12 cellular contexts compared by ENCODE assay signal in genomic region chr20:54479138-54479906, GRCh38. TPM values are rescaled to one million over a fixed set of nuclear protein-coding genes. Genes with fewer than 3 reads are reported as not detected.
DNase-seq lines count a peak whose midpoint lies in the region; ATAC-seq and TF ChIP-seq lines count a peak whose summit lies in the region.
"Had no signal": no experiment of that assay in that cellular context is flagged by ENCODE, and none has a peak within 500 bp of the region (broad histone marks: within the 10 kb centered on the region; RNA-seq: fewer than 3 reads in every experiment).

No MANE protein-coding gene starts in this region.

- H3F3A ChIP-seq in GM23338 (replicated peaks; ENCODE audit: low read depth), result peaks cover 6% of the 10 kb centered on the region; the same call in 1 of the 2 replicates

- peak; percentile 58 to 65 for TF ChIP-seq CTCF in GM23338 (conservative IDR thresholded peaks at IDR 0.05; ENCODE audit: low read depth in 2 of 2)
- peak; percentile 35 for TF ChIP-seq CTCF in hepatocyte (IDR thresholded peaks at IDR 0.05; ENCODE audit: poor library complexity)
- TF ChIP-seq CTCF in sigmoid colon (IDR thresholded peaks at IDR 0.05), result no peak
- no peak for TF ChIP-seq CTCF in mucosa of descending colon (IDR thresholded peaks at IDR 0.05)
- no peak for TF ChIP-seq CTCF in tibial nerve (IDR thresholded peaks at IDR 0.05)

- H3K4me1 ChIP-seq in GM23338 (ENCODE audit: insufficient read depth) (peaks cover 21% of the 10 kb centered on the region), hepatocyte (ENCODE audit: insufficient read depth) (no peaks in the 10 kb centered on the region), sigmoid colon (peaks cover 0 to 14% (median 12%) of the 10 kb centered on the region in 4 donors), mucosa of descending colon (ENCODE audit: low read depth) (no peaks in the 10 kb centered on the region), tibial nerve (peaks cover 0 to 30% (median 7%) of the 10 kb centered on the region in 4 donors)

- peak; percentile 12 for ATAC-seq in GM23338
- ATAC-seq in mucosa of descending colon, result no peak

- peaks cover 31% of the 10 kb centered on the region for H3K27me3 Mint-ChIP-seq in GM23338 (ENCODE audit: insufficient read depth, low read depth, poor library complexity)

- in situ Hi-C loops in Caki2 (cut with HindIII; ENCODE audit: low pct_unique_long_range_greater_than_20kb, low sequenced_read_pairs), result no loop called here

- H3K9me3 ChIP-seq in hepatocyte (ENCODE audit: low read depth) (no peaks in the 10 kb centered on the region), sigmoid colon (no peaks in the 10 kb centered on the region), mucosa of descending colon (no peaks in the 10 kb centered on the region), tibial nerve (no peaks in the 10 kb centered on the region)
- H3K9me3 ChIP-seq: vagina had no signal

- no peaks in the 10 kb centered on the region for H3K36me3 Mint-ChIP-seq in GM23338 (ENCODE audit: low read depth)

- H3K79me2 ChIP-seq in GM23338 (replicated peaks; ENCODE audit: insufficient read depth), result peaks cover 7% of the 10 kb centered on the region
- H3K79me2 ChIP-seq in hepatocyte, result peaks cover 5% of the 10 kb centered on the region

- no peak for TF ChIP-seq EP300 in sigmoid colon (IDR thresholded peaks at IDR 0.05)
- no peak for TF ChIP-seq EP300 in tibial nerve (IDR thresholded peaks at IDR 0.05)

- no peak for TF ChIP-seq POLR2A in sigmoid colon (IDR thresholded peaks at IDR 0.05)
- TF ChIP-seq POLR2A in tibial nerve (IDR thresholded peaks at IDR 0.05), result no peak

- no peak overlapping the region for H2AFZ ChIP-seq in GM23338
- H2AFZ ChIP-seq in hepatocyte, result no peak overlapping the region

- whole genome bisulfite sequencing in hepatocyte (ENCODE audit: low lambda C conversion rate, missing lambda C conversion rate), result 62% methylated on average over 9 of the region's 9 CpGs
- 48 to 49% methylated on average over 9 of the region's 9 CpGs for WGBS in sigmoid colon, 2 donors
- WGBS in tibial nerve, 2 donors, result 70 to 74% methylated on average over 9 of the region's 9 CpGs

- no peak overlapping the region for H3K27ac ChIP-seq in GM23338 (ENCODE audit: low read depth)
- H3K27ac ChIP-seq in hepatocyte, result no peak overlapping the region
- no peak overlapping the region for H3K27ac ChIP-seq in sigmoid colon
- no peak overlapping the region for H3K27ac ChIP-seq in tibial nerve
- H3K27ac ChIP-seq: vagina had no signal

- DNase-seq in Caki2 (ENCODE audit: low read depth) (peak; percentile 10), GM23338 (ENCODE audit: low spot score) (peak; percentile 64), RKO (ENCODE audit: low spot score) (peak; percentile 16), hepatocyte (ENCODE audit: low spot score) (peak; percentile 19), sigmoid colon (no peak), mucosa of descending colon (no peak), tibial nerve (ENCODE audit: low spot score in 2 of 2) (no peak), HK-2 (ENCODE audit: unreplicated experiment) (no peak)
- DNase-seq: activated gamma-delta T cell treated with Interleukin-2 at 50 U/mL for 16 hours; GF-D8; stimulated activated CD4-positive, alpha-beta T cell treated with anti-CD3 and anti-CD28 coated beads, Interleukin-2, amount 100 ng/mL, for 48 hours had no signal

- intact Hi-C loops in sigmoid colon (cut with DNase I) (no loop called here), mucosa of descending colon (cut with DNase I, micrococcal nuclease) (no loop called here)

- H3K4me2 ChIP-seq in GM23338 (no peak overlapping the region), hepatocyte (no peak overlapping the region)

- H3K27me3 ChIP-seq in GM23338 (ENCODE audit: insufficient read depth) (peaks cover 30% of the 10 kb centered on the region), hepatocyte (peaks cover 34% of the 10 kb centered on the region), sigmoid colon (peaks cover 0 to 9% (median 4%) of the 10 kb centered on the region in 3 donors), tibial nerve (no peaks in the 10 kb centered on the region)
- H3K27me3 ChIP-seq: vagina had no signal

- peaks cover 29% of the 10 kb centered on the region for H3K4me1 Mint-ChIP-seq in GM23338

- H3K27ac Mint-ChIP-seq in GM23338, result no peak overlapping the region

- H3K9me2 ChIP-seq in GM23338 (ENCODE audit: insufficient read depth) (no peaks in the 10 kb centered on the region), hepatocyte (replicated peaks; ENCODE audit: insufficient read depth) (no peaks in the 10 kb centered on the region)

- H3K4me3 Mint-ChIP-seq in GM23338, result no peak overlapping the region; the same call in 2 of the 3 replicates

- H3K4me3 ChIP-seq in GM23338 (no peak overlapping the region), hepatocyte (no peak overlapping the region), sigmoid colon (no peak overlapping the region), mucosa of descending colon (no peak overlapping the region), tibial nerve (no peak overlapping the region)
- H3K4me3 ChIP-seq: vagina had no signal

- no peaks in the 10 kb centered on the region for H3K9me3 Mint-ChIP-seq in GM23338

- H4K20me1 ChIP-seq in GM23338 (replicated peaks; ENCODE audit: insufficient read depth) (no peaks in the 10 kb centered on the region), hepatocyte (ENCODE audit: insufficient read depth, poor library complexity, severe bottlenecking) (no peaks in the 10 kb centered on the region)

- no peaks in the 10 kb centered on the region for H3K36me3 ChIP-seq in GM23338 (ENCODE audit: insufficient read depth)
- no peaks in the 10 kb centered on the region for H3K36me3 ChIP-seq in hepatocyte (replicated peaks; ENCODE audit: insufficient read depth, low read depth)
- H3K36me3 ChIP-seq in sigmoid colon, result no peaks in the 10 kb centered on the region
- H3K36me3 ChIP-seq in mucosa of descending colon (ENCODE audit: low read depth), result no peaks in the 10 kb centered on the region
- H3K36me3 ChIP-seq in tibial nerve, result no peaks in the 10 kb centered on the region
- H3K36me3 ChIP-seq: vagina had no signal

TF ChIP-seq in GM23338, 12 proteins besides CTCF, POLR2A, EP300 and RAD21 (continues in another document):
- TF ChIP-seq POLR2AphosphoS5 (IDR thresholded peaks at IDR 0.05; ENCODE audit: low read depth), result no peak
- TF ChIP-seq CREB1 (CRISPR knock-in tag; IDR thresholded peaks at IDR 0.05; ENCODE audit: low read depth), result no peak

RNA-seq across cellular contexts. Expression of gene DOK5, which starts 3.9 kb away (rescaled TPM):
- 1.6 and 3.5 TPM in 2 replicates for total RNA-seq in Caki2 (2014; rRNA removed; shearing (Covaris generic); ENCODE audit: low replicate concordance)
- total RNA-seq in GM23338 (2014; rRNA removed; shearing (Covaris generic)), result 4.9 and 5.0 TPM in 2 replicates
- polyA plus RNA-seq in GM23338 (2016; fragmentation: Nextera tagmentation; extraction: Ambion mirVana), result 4.7 and 6.9 TPM in 2 replicates
- total RNA-seq in hepatocyte, result 4.9 and 7.0 TPM in 2 replicates
- polyA plus RNA-seq in hepatocyte, result 7.5 and 9.8 TPM in 2 replicates
- 1 to 10 TPM; 1.6 to 5.0 (median 2.4) TPM for total RNA-seq in sigmoid colon
- under 1 TPM in 2 of 3 donors, not detected in 1; 0.32 to 0.60 TPM for polyA plus RNA-seq in sigmoid colon
- total RNA-seq in mucosa of descending colon, result 1 to 10 TPM in 1 of 3 donors, under 1 TPM in 2; 0.29 to 2.3 (median 0.67) TPM
- 10 to 100 TPM in 1 of 4 donors, 1 to 10 TPM in 3; 5.3 to 11.3 (median 7.5) TPM for total RNA-seq in tibial nerve

Comparison
In these comparisons a context has a peak if more than half of its experiments do, and no peak if none do; other contexts are left out.
1. DNase-seq: peak in Caki2 (single experiment), GM23338 (single experiment), RKO (single experiment) and hepatocyte (single experiment); none in sigmoid colon (single experiment), mucosa of descending colon (0 of 3), tibial nerve (0 of 2) and HK-2 (single experiment).
2. CTCF ChIP-seq: peak in GM23338 (2 of 2) and hepatocyte (single experiment); none in sigmoid colon (0 of 4), mucosa of descending colon (single experiment) and tibial nerve (0 of 5).